ENCODE assay signal across 24 cellular contexts in genomic region chr4:160514126-160514525, GRCh38.
"Had no signal": no experiment of that assay in that cellular context is flagged by ENCODE, and none has a peak within 500 bp of the region (broad histone marks: within the 10 kb centered on the region; RNA-seq: fewer than 3 reads in every experiment).

No MANE protein-coding gene starts in this region.

- H3K27ac ChIP-seq: ascending aorta, colonic mucosa, gastrocnemius medialis, hepatocyte, testis, uterus had no signal

- H3K79me2 ChIP-seq: hepatocyte had no signal

- H3K36me3 ChIP-seq: ascending aorta, colonic mucosa, gastrocnemius medialis, uterus had no signal

- ATAC-seq: gastrocnemius medialis; naive thymus-derived CD8-positive, alpha-beta T cell; right cardiac atrium had no signal

- H3K4me1 ChIP-seq: ascending aorta, colonic mucosa, gastrocnemius medialis, testis, uterus had no signal

- H3K9me3 ChIP-seq: ascending aorta, colonic mucosa, gastrocnemius medialis, testis, uterus had no signal

- H3K4me3 ChIP-seq: ascending aorta, colonic mucosa, gastrocnemius medialis, hepatocyte, testis, uterus had no signal

- H2AFZ ChIP-seq: hepatocyte had no signal

- H3K4me2 ChIP-seq: hepatocyte had no signal

- FAIRE-seq: endometrium, keratinocyte had no signal

- H3K27me3 ChIP-seq: ascending aorta, colonic mucosa, gastrocnemius medialis, hepatocyte, testis, uterus had no signal

- DNase-seq: activated CD4-positive, alpha-beta memory T cell treated with anti-CD3 and anti-CD28 coated beads, Interleukin-2, amount 10 ng/mL, durations not matched to agents 7 days and 5 days; activated CD4-positive, alpha-beta T cell treated with anti-CD3 and anti-CD28 coated beads for 1 hour; activated CD4-positive, alpha-beta T cell treated with anti-CD3 and anti-CD28 coated beads, Interleukin-2, amount 10 ng/mL, durations not matched to agents 7 days and 5 days; activated CD8-positive, alpha-beta memory T cell treated with anti-CD3 and anti-CD28 coated beads, Interleukin-2, amount 50 U/mL, for 48 hours; activated gamma-delta T cell; activated naive CD4-positive, alpha-beta T cell treated with anti-CD3 and anti-CD28 coated beads, Interleukin-2, amount 10 ng/mL, durations not matched to agents 7 days and 5 days; activated naive CD8-positive, alpha-beta T cell treated with anti-CD3 and anti-CD28 coated beads, Interleukin-2, amount 10 ng/mL, durations not matched to agents 7 days and 5 days; activated T-cell treated with anti-CD3 and anti-CD28 coated beads, Interleukin-2, amount 50 U/mL, for 24 hours; colonic mucosa; effector CD8-positive, alpha-beta T cell; erythroblast; gastrocnemius medialis; midbrain; naive thymus-derived CD8-positive, alpha-beta T cell; right cardiac atrium; stimulated activated CD4-positive, alpha-beta T cell treated with anti-CD3 and anti-CD28 coated beads, Interleukin-2, amount 100 ng/mL, for 48 hours; stimulated activated naive CD4-positive, alpha-beta T cell treated with Interleukin-2 at 50 U/mL for 16 hours; testis; trophoblast cell; uterus had no signal
